In genomic region chr4:3418029-3418762, GRCh38 we compare ENCODE assay signal across 15 cellular contexts. TPM values are rescaled to one million over a fixed set of nuclear protein-coding genes. Genes with fewer than 3 reads are reported as not detected.
DNase-seq lines count a peak whose midpoint lies in the region; ATAC-seq and TF ChIP-seq lines count a peak whose summit lies in the region.
"Had no signal": no experiment of that assay in that cellular context is flagged by ENCODE, and none has a peak within 500 bp of the region (broad histone marks: within the 10 kb centered on the region; RNA-seq: fewer than 3 reads in every experiment).

No MANE protein-coding gene starts in this region.

- no peaks in the 10 kb centered on the region for H3K4me1 Mint-ChIP-seq in activated CD4-positive, alpha-beta T cell treated with anti-CD3 and anti-CD28 coated beads for 36 hours
- H3K4me1 Mint-ChIP-seq: stimulated activated effector memory CD8-positive, alpha-beta T cell treated with anti-CD3 and anti-CD28 coated beads, Interleukin-12 subunit alpha, Interleukin-12 subunit beta, amount 100 ng/mL, for 72 hours had no signal

- no peaks in the 10 kb centered on the region for H3K9me3 Mint-ChIP-seq in activated CD4-positive, alpha-beta T cell treated with anti-CD3 and anti-CD28 coated beads for 36 hours (ENCODE audit: low read depth)
- H3K9me3 Mint-ChIP-seq: stimulated activated effector memory CD8-positive, alpha-beta T cell treated with anti-CD3 and anti-CD28 coated beads, Interleukin-12 subunit alpha, Interleukin-12 subunit beta, amount 100 ng/mL, for 72 hours had no signal

- no peaks in the 10 kb centered on the region for H3K4me1 ChIP-seq in sigmoid colon

- TF ChIP-seq POLR2A in sigmoid colon (IDR thresholded peaks at IDR 0.05) = no peak

- H3K36me3 ChIP-seq in sigmoid colon = peaks cover 0 to 66% (median 20%) of the 10 kb centered on the region in 4 donors

- H3K4me3 ChIP-seq in fibroblast of villous mesenchyme (ENCODE audit: low read depth, low read length) = no peak overlapping the region
- H3K4me3 ChIP-seq in sigmoid colon = no peak overlapping the region

- peak; percentile 15 for TF ChIP-seq CTCF in fibroblast of villous mesenchyme (IDR thresholded peaks at IDR 0.05; ENCODE audit: insufficient read depth, low read depth, low read length)
- TF ChIP-seq CTCF in sigmoid colon (IDR thresholded peaks at IDR 0.05) = no peak

- H3K27ac ChIP-seq in sigmoid colon = no peak overlapping the region
- H3K27ac ChIP-seq: epithelial cell of prostate had no signal

- ATAC-seq in activated CD4-positive, alpha-beta T cell treated with anti-CD3 and anti-CD28 coated beads for 36 hours = peak; percentile 42
- ATAC-seq in HG03460 (IDR thresholded peaks at IDR 0.05; ENCODE audit: unreplicated experiment) = no peak
- no peak for ATAC-seq in GM21723 (IDR thresholded peaks at IDR 0.05; ENCODE audit: unreplicated experiment)
- no peak for ATAC-seq in GM19455 (IDR thresholded peaks at IDR 0.05; ENCODE audit: unreplicated experiment)
- ATAC-seq: stimulated activated effector memory CD8-positive, alpha-beta T cell treated with anti-CD3 and anti-CD28 coated beads, Interleukin-12 subunit alpha, Interleukin-12 subunit beta, amount 100 ng/mL, for 72 hours had no signal

- CTCF ChIA-PET in activated CD4-positive, alpha-beta T cell treated with anti-CD3 and anti-CD28 coated beads for 36 hours (lab: Charles Lee) = no interaction called here

- intact Hi-C loops in activated CD4-positive, alpha-beta T cell treated with anti-CD3 and anti-CD28 coated beads for 36 hours (cut with DNase I, micrococcal nuclease) = no loop called here
- intact Hi-C loops in sigmoid colon (cut with DNase I) = no loop called here

- no peaks in the 10 kb centered on the region for H3K27me3 ChIP-seq in sigmoid colon

- no peak overlapping the region for H3K4me3 Mint-ChIP-seq in activated CD4-positive, alpha-beta T cell treated with anti-CD3 and anti-CD28 coated beads for 36 hours
- H3K4me3 Mint-ChIP-seq: naive B cell; stimulated activated effector memory CD8-positive, alpha-beta T cell treated with anti-CD3 and anti-CD28 coated beads, Interleukin-12 subunit alpha, Interleukin-12 subunit beta, amount 100 ng/mL, for 72 hours had no signal

- WGBS in sigmoid colon, 2 donors = 80 to 85% methylated on average over 22 of the region's 22 CpGs

- H3K9me3 ChIP-seq in sigmoid colon = no peaks in the 10 kb centered on the region

- H3K27me3 Mint-ChIP-seq in activated CD4-positive, alpha-beta T cell treated with anti-CD3 and anti-CD28 coated beads for 36 hours = no peaks in the 10 kb centered on the region
- H3K27me3 Mint-ChIP-seq: naive B cell had no signal

- no peak for DNase-seq in activated CD4-positive, alpha-beta T cell treated with anti-CD3 and anti-CD28 coated beads for 36 hours
- no peak for DNase-seq in activated CD4-positive, alpha-beta T cell treated with anti-CD3 and anti-CD28 coated beads for 48 hours
- DNase-seq in NAMALWA (ENCODE audit: low spot score) = peak; percentile 21
- no peak for DNase-seq in fibroblast of villous mesenchyme (ENCODE audit: low read depth)
- peak; percentile 57 for DNase-seq in sigmoid colon
- DNase-seq: GDM1, HCEC 1CT, naive B cell, NCI-H524 treated with DMSO at 0.1 percent for 48 hours had no signal

- POLR2A ChIA-PET in activated CD4-positive, alpha-beta T cell treated with anti-CD3 and anti-CD28 coated beads for 36 hours (lab: Charles Lee) = no interaction called here

- no peak overlapping the region for H3K27ac Mint-ChIP-seq in activated CD4-positive, alpha-beta T cell treated with anti-CD3 and anti-CD28 coated beads for 36 hours
- H3K27ac Mint-ChIP-seq: stimulated activated effector memory CD8-positive, alpha-beta T cell treated with anti-CD3 and anti-CD28 coated beads, Interleukin-12 subunit alpha, Interleukin-12 subunit beta, amount 100 ng/mL, for 72 hours had no signal

- TF ChIP-seq EP300 in sigmoid colon (IDR thresholded peaks at IDR 0.05) = no peak

- H3K36me3 Mint-ChIP-seq in activated CD4-positive, alpha-beta T cell treated with anti-CD3 and anti-CD28 coated beads for 36 hours (ENCODE audit: low read depth) = no peaks in the 10 kb centered on the region

RNA-seq across cellular contexts. Expression of gene HGFAC, which starts 23.6 kb away (rescaled TPM):
- not detected for total RNA-seq in activated CD4-positive, alpha-beta T cell treated with anti-CD3 and anti-CD28 coated beads for 36 hours
- total RNA-seq in fibroblast of villous mesenchyme (not detected in 2 replicates), sigmoid colon (under 1 TPM; 0.33 to 0.55 (median 0.38) TPM)
- polyA plus RNA-seq in sigmoid colon = under 1 TPM in 1 of 3 donors, not detected in 2; 0.22 TPM
- total RNA-seq: T-helper 1 cell treated with Interleukin-12 subunit alpha and Interleukin-12 subunit beta and Interleukin-4 antibody, amounts not matched to agents 30 ng/mL and 1 ng/mL, for 36 hours had no signal

RNA-seq across cellular contexts. Expression of gene DOK7, which starts 44.9 kb away (rescaled TPM):
- not detected for total RNA-seq in activated CD4-positive, alpha-beta T cell treated with anti-CD3 and anti-CD28 coated beads for 36 hours
- total RNA-seq in fibroblast of villous mesenchyme (not detected in 2 replicates), sigmoid colon (1 to 10 TPM in 1 of 4 donors, not detected in 3; 1.9 TPM)
- 1 to 10 TPM in 1 of 3 donors, under 1 TPM in 1, not detected in 1; 0.85 to 1.2 TPM for polyA plus RNA-seq in sigmoid colon
- total RNA-seq: T-helper 1 cell treated with Interleukin-12 subunit alpha and Interleukin-12 subunit beta and Interleukin-4 antibody, amounts not matched to agents 30 ng/mL and 1 ng/mL, for 36 hours had no signal

Comparison
In these comparisons a context has a peak if more than half of its experiments do, and no peak if none do; other contexts are left out.
1. DNase-seq: peak in NAMALWA (single experiment) and sigmoid colon (single experiment); none in activated CD4-positive, alpha-beta T cell treated with anti-CD3 and anti-CD28 coated beads for 36 hours (single experiment), activated CD4-positive, alpha-beta T cell treated with anti-CD3 and anti-CD28 coated beads for 48 hours (single experiment) and fibroblast of villous mesenchyme (single experiment).